In the genomic region with DNA sequence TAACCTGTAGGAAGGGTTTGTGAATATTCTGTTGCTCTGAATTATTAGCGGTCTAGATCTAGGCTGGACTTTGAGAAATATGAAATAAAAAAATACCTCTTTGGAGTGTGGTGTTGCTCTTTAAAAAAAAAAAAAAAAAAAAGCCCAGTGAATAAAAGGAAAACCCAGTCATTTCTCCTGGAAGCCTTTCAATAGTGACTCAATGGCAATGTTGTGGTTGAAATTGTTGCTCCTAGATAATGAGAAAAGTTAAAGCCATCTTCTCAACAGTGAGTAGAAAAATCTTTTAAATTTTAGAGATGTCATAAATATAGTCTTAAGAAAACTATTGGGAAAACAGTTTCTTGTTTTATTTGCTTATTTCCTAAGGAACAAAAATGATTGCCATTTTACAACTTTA, we compare ENCODE assay signal across 18 cellular contexts.
A peak's percentile ranks its signal among the peaks of the same experiment; 100 is the strongest.
DNase-seq lines count a peak whose midpoint lies in the region; ATAC-seq and TF ChIP-seq lines count a peak whose summit lies in the region.
"Had no signal": no experiment of that assay in that cellular context is flagged by ENCODE, and none has a peak within 500 bp of the region (broad histone marks: within the 10 kb centered on the region; RNA-seq: fewer than 3 reads in every experiment).

No MANE protein-coding gene starts in this region.

- no peak for ATAC-seq in GM18870 (IDR thresholded peaks at IDR 0.05; ENCODE audit: unreplicated experiment)
- ATAC-seq: HCT116, lower lobe of right lung had no signal

- CTCF ChIA-PET in BJ (lab: Yijun Ruan, JAX), result no interaction called here

- no peak for TF ChIP-seq CTCF in BJ (IDR thresholded peaks at IDR 0.05; ENCODE audit: insufficient read depth, low read depth, low read length)

- no peak overlapping the region for H3K4me3 ChIP-seq in BJ (ENCODE audit: low read depth, low read length)
- H3K4me3 ChIP-seq: BLaER1 treated with 17β-estradiol and CSF1 and Interleukin-3, amounts not matched to agents 10 nM and 100 nM; lower lobe of right lung; thyroid gland had no signal

- DNase-seq in BJ (ENCODE audit: low read depth) (peak; percentile 81), OCI-M1 (lab: John Stamatoyannopoulos, UW) (peak; percentile 19), dedifferentiated amniotic fluid mesenchymal stem cell (ENCODE audit: extremely low spot score) (peak; percentile 34), non-pigmented ciliary epithelial cell (ENCODE audit: low read depth) (peak; percentile 26), NOMO-1 treated with dmso at 0.1 percent for 144 hours (lab: John Stamatoyannopoulos, UW; ENCODE audit: unreplicated experiment) (no peak), retina (no peak)
- no peak for DNase-seq in activated CD4-positive, CD25-positive, alpha-beta regulatory T cell (lab: John Stamatoyannopoulos, UW)
- DNase-seq: activated naive CD8-positive, alpha-beta T cell treated with anti-CD3 and anti-CD28 coated beads for 36 hours; Kasumi-1; lower lobe of right lung; naive B cell; NCI-H2171 treated with DMSO at 0.1 percent for 48 hours; NCI-H774; RPMI8226; thyroid gland had no signal

- POLR2A ChIA-PET in BJ (lab: Charles Lee), result no interaction called here

- H3K27me3 ChIP-seq in BJ (ENCODE audit: control insufficient read depth, insufficient read depth, low read length), result no peaks in the 10 kb centered on the region
- H3K27me3 ChIP-seq: BLaER1 treated with 17β-estradiol and CSF1 and Interleukin-3, amounts not matched to agents 10 nM and 100 nM; thyroid gland had no signal

- H3K36me3 ChIP-seq in BJ (ENCODE audit: control insufficient read depth, insufficient read depth, low read length), result no peaks in the 10 kb centered on the region
- H3K36me3 ChIP-seq: lower lobe of right lung, thyroid gland had no signal

Comparison
In these comparisons a context has a peak if more than half of its experiments do, and no peak if none do; other contexts are left out.
1. DNase-seq: peak in BJ (single experiment), OCI-M1 (single experiment), dedifferentiated amniotic fluid mesenchymal stem cell (single experiment) and non-pigmented ciliary epithelial cell (single experiment); none in NOMO-1 treated with dmso at 0.1 percent for 144 hours (single experiment), retina (single experiment) and activated CD4-positive, CD25-positive, alpha-beta regulatory T cell (0 of 4).